ENCODE assay signal across 9 cellular contexts in genomic region chr18:79206444-79206843, GRCh38.
"Had no signal": no experiment of that assay in that cellular context is flagged by ENCODE, and none has a peak within 500 bp of the region (broad histone marks: within the 10 kb centered on the region; RNA-seq: fewer than 3 reads in every experiment).

No MANE protein-coding gene starts in this region.

- DNase-seq: GM23248, GOT3, H7, IMR-90, KG1 had no signal

- H3K4me1 ChIP-seq: HAP-1 had no signal

- ATAC-seq: HCT116, K562 had no signal

- FAIRE-seq: HTR-8/SVneo, K562 had no signal

- H3K36me3 ChIP-seq: HAP-1 had no signal

- H3K4me3 ChIP-seq: GM23248, HAP-1, K562 had no signal

- H3K9me3 ChIP-seq: HAP-1 had no signal

- H3K27ac ChIP-seq: GM23248 had no signal
